In genomic region chr2:29892576-29892975, GRCh38 we compare ENCODE assay signal across 31 cellular contexts. TPM values are rescaled to one million over a fixed set of nuclear protein-coding genes. Genes with fewer than 3 reads are reported as not detected.
"Had no signal": no experiment of that assay in that cellular context is flagged by ENCODE, and none has a peak within 500 bp of the region (broad histone marks: within the 10 kb centered on the region; RNA-seq: fewer than 3 reads in every experiment).

No MANE protein-coding gene starts in this region.

- H3K36me3 Mint-ChIP-seq: activated naive CD8-positive, alpha-beta T cell had no signal

- H3K27ac Mint-ChIP-seq: activated B cell treated with CpG ODN at 0.5 μM for 24 hours; activated CD8-positive, alpha-beta T cell treated with anti-CD3 and anti-CD28 coated beads for 36 hours; activated naive CD8-positive, alpha-beta T cell; activated T-helper 17 cell treated with anti-CD3 and anti-CD28 coated beads, Interleukin-2, amount 50 U/mL, for 72 hours; dendritic cell treated with granulocyte-macrophage colony-stimulating factor and Interleukin-4, amounts not matched to agents 40 ng/mL and 50 ng/mL, for 4 days; endodermal cell had no signal

- H3K9me3 Mint-ChIP-seq: activated B cell treated with CpG ODN at 0.5 μM for 24 hours; activated CD8-positive, alpha-beta T cell treated with anti-CD3 and anti-CD28 coated beads for 36 hours; activated T-cell treated with anti-CD3 and anti-CD28 coated beads, Interleukin-2, amount 50 U/mL, for 4 hours; activated T-helper 17 cell treated with anti-CD3 and anti-CD28 coated beads, Interleukin-2, amount 50 U/mL, for 72 hours; dendritic cell treated with granulocyte-macrophage colony-stimulating factor and Interleukin-4, amounts not matched to agents 40 ng/mL and 50 ng/mL, for 4 days; endodermal cell had no signal

- H3K27me3 Mint-ChIP-seq: dendritic cell treated with granulocyte-macrophage colony-stimulating factor and Interleukin-4, amounts not matched to agents 40 ng/mL and 50 ng/mL, for 4 days had no signal

- H3K4me3 ChIP-seq: body of pancreas, colonic mucosa, dorsolateral prefrontal cortex, gastrocnemius medialis, heart left ventricle had no signal

- H3K9me3 ChIP-seq: body of pancreas, colonic mucosa, gastrocnemius medialis, heart left ventricle had no signal

- H3K4me1 Mint-ChIP-seq: activated B cell treated with CpG ODN at 0.5 μM for 24 hours; activated T-helper 17 cell treated with anti-CD3 and anti-CD28 coated beads, Interleukin-2, amount 50 U/mL, for 72 hours had no signal

- H3K27ac ChIP-seq: body of pancreas, colonic mucosa, dorsolateral prefrontal cortex, foreskin keratinocyte, gastrocnemius medialis, heart left ventricle, VCaP had no signal

- H3K4me3 Mint-ChIP-seq: activated B cell treated with CpG ODN at 0.5 μM for 24 hours; activated CD8-positive, alpha-beta T cell treated with anti-CD3 and anti-CD28 coated beads for 36 hours; activated naive CD8-positive, alpha-beta T cell; activated T-cell treated with anti-CD3 and anti-CD28 coated beads, Interleukin-2, amount 50 U/mL, for 4 hours; activated T-helper 17 cell treated with anti-CD3 and anti-CD28 coated beads, Interleukin-2, amount 50 U/mL, for 72 hours; dendritic cell treated with granulocyte-macrophage colony-stimulating factor and Interleukin-4, amounts not matched to agents 40 ng/mL and 50 ng/mL, for 4 days; endodermal cell had no signal

- H3K36me3 ChIP-seq: colonic mucosa, gastrocnemius medialis, heart left ventricle had no signal

- ATAC-seq: activated CD4-positive, CD25-positive, alpha-beta regulatory T cell treated with anti-CD3 and anti-CD28 coated beads, Interleukin-2, amount 50 U/mL, for 24 hours; activated CD8-positive, alpha-beta T cell treated with anti-CD3 and anti-CD28 coated beads for 36 hours; activated T-cell treated with anti-CD3 and anti-CD28 coated beads, Interleukin-2, amount 50 U/mL, for 4 hours; activated T-helper 17 cell treated with anti-CD3 and anti-CD28 coated beads, Interleukin-2, amount 50 U/mL, for 72 hours; body of pancreas; esophagus mucosa; foreskin keratinocyte; gastrocnemius medialis; heart left ventricle had no signal

- DNase-seq: activated B cell treated with CpG ODN at 0.5 μM for 24 hours; activated CD4-positive, alpha-beta T cell treated with anti-CD3 and anti-CD28 coated beads for 48 hours; activated CD4-positive, alpha-beta T cell treated with anti-CD3 and anti-CD28 coated beads, Interleukin-2, amount 50 U/mL, for 1 hour; activated CD4-positive, alpha-beta T cell treated with anti-CD3 and anti-CD28 coated beads, Interleukin-2, amount 50 U/mL, for 48 hours; activated CD8-positive, alpha-beta memory T cell treated with anti-CD3 and anti-CD28 coated beads for 24 hours; activated CD8-positive, alpha-beta T cell treated with anti-CD3 and anti-CD28 coated beads for 36 hours; activated effector memory CD4-positive, alpha-beta T cell treated with Interleukin-2 at 50 U/mL for 16 hours; activated gamma-delta T cell treated with Interleukin-2 at 50 U/mL for 16 hours; activated naive CD4-positive, alpha-beta T cell treated with anti-CD3 and anti-CD28 coated beads, Interleukin-2, amount 50 U/mL, for 16 hours; activated naive CD4-positive, alpha-beta T cell treated with Interleukin-2 at 50 U/mL for 16 hours; activated T-cell treated with anti-CD3 and anti-CD28 coated beads, Interleukin-2, amount 50 U/mL, for 4 hours; amniotic stem cell; anterior cingulate cortex; body of pancreas; caudate nucleus; colonic mucosa; dorsolateral prefrontal cortex; effector memory CD4-positive, alpha-beta T cell; endodermal cell; foreskin keratinocyte; gastrocnemius medialis; glutamatergic neuron; heart left ventricle; T-helper 2 cell had no signal

- H3K4me1 ChIP-seq: body of pancreas, colonic mucosa, foreskin keratinocyte, gastrocnemius medialis, heart left ventricle had no signal

- H3K27me3 ChIP-seq: body of pancreas, colonic mucosa had no signal

RNA-seq across cellular contexts. Expression of gene ALK, which starts 28.8 kb away (rescaled TPM):
- total RNA-seq: activated B cell treated with CpG ODN at 0.5 μM for 24 hours; activated CD8-positive, alpha-beta T cell treated with anti-CD3 and anti-CD28 coated beads for 36 hours; activated T-cell treated with anti-CD3 and anti-CD28 coated beads, Interleukin-2, amount 50 U/mL, for 4 hours; activated T-helper 17 cell treated with anti-CD3 and anti-CD28 coated beads, Interleukin-2, amount 50 U/mL, for 72 hours; foreskin keratinocyte; gastrocnemius medialis; T-helper 1 cell treated with Interleukin-12 subunit alpha and Interleukin-12 subunit beta and Interleukin-4 antibody, amounts not matched to agents 30 ng/mL and 1 ng/mL, for 36 hours had no signal
